In the genomic region with DNA sequence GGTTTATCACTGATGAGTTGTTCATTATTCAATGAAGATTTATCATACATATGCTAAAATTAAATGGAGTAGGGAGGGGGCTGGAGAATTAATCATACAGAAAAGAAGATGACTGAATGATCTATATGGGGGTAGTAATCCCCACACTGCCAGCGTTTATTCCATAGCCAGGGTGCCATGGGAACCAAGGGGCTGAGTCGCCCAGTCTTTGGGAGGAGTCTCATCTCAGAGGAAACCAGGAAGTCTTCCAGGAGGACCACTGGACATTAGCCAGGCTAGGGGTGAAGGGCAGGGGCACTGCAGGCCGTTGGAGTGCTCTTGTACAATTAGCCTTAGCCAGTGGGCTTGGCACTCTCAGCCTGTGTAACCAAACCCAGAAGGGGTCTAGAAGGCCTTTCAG, we compare ENCODE assay signal across 23 cellular contexts.
DNase-seq lines count a peak whose midpoint lies in the region; ATAC-seq and TF ChIP-seq lines count a peak whose summit lies in the region.
"Had no signal": no experiment of that assay in that cellular context is flagged by ENCODE, and none has a peak within 500 bp of the region (broad histone marks: within the 10 kb centered on the region; RNA-seq: fewer than 3 reads in every experiment).

No MANE protein-coding gene starts in this region.

- peaks cover 60% of the 10 kb centered on the region for H3K4me1 Mint-ChIP-seq in HFFc6 (ENCODE audit: low read depth)

- no peaks in the 10 kb centered on the region for H3K79me2 ChIP-seq in PC-3 (ENCODE audit: low read length)

- no peak overlapping the region for H4K91ac ChIP-seq in neuronal stem cell (ENCODE audit: low read depth, low read length, poor library complexity)

- no TSS peak for BruUV-seq in PC-3 (replicated peaks; lab: Mats Ljungman, UMichigan)

- peaks cover 5% of the 10 kb centered on the region; the same call in 1 of the 2 replicates for H3K36me3 Mint-ChIP-seq in HFFc6 (ENCODE audit: low read depth)

- no peak for ATAC-seq in PC-3
- no peak for ATAC-seq in HG03139 (IDR thresholded peaks at IDR 0.05; ENCODE audit: unreplicated experiment)

- no peak overlapping the region for H2BK5ac ChIP-seq in neuronal stem cell (ENCODE audit: low read length)

- DNase-seq in HFFc6 = peak; percentile 15
- peak; percentile 12 for DNase-seq in PC-3
- peak; percentile 13 to 15 for DNase-seq in cardiac fibroblast (ENCODE audit: low read depth in 2 of 2)
- no peak for DNase-seq in neuronal stem cell (ENCODE audit: low spot score)
- no peak for DNase-seq in KG1 (lab: John Stamatoyannopoulos, UW)
- DNase-seq in Peyer's patch = no peak
- DNase-seq in activated naive CD4-positive, alpha-beta T cell treated with Interleukin-2 at 50 U/mL for 16 hours = no peak
- DNase-seq: ACHN; Caco-2; CD4-positive, alpha-beta memory T cell; GF-D8; H9; NCI-H1105; NCI-H146; NCI-H2029 treated with DMSO at 0.1 percent for 48 hours; NCI-H2171; NCI-H524 treated with DMSO at 0.1 percent for 48 hours; RPMI8226; SHP77 had no signal

- POLR2A ChIA-PET in PC-3 (lab: Charles Lee; ENCODE audit: unreplicated experiment) = no interaction called here

- H3K9me2 ChIP-seq in PC-3 (replicated peaks; ENCODE audit: low read length) = no peaks in the 10 kb centered on the region

- TF ChIP-seq CTCF in HFFc6 (IDR thresholded peaks at IDR 0.05) = no peak
- no peak for TF ChIP-seq CTCF in PC-3 (conservative IDR thresholded peaks at IDR 0.05; ENCODE audit: low read depth, low read length)
- TF ChIP-seq CTCF in cardiac fibroblast (IDR thresholded peaks at IDR 0.05; ENCODE audit: low read depth, low read length) = no peak
- TF ChIP-seq CTCF in Peyer's patch (IDR thresholded peaks at IDR 0.05) = no peak

- H3K23ac ChIP-seq in neuronal stem cell (ENCODE audit: low read depth, low read length, poor library complexity) = no peak overlapping the region

- intact Hi-C loops in PC-3 (cut with micrococcal nuclease) = no loop called here

- H3K27me3 ChIP-seq in PC-3 (ENCODE audit: low read length) = no peaks in the 10 kb centered on the region
- no peaks in the 10 kb centered on the region for H3K27me3 ChIP-seq in neuronal stem cell (ENCODE audit: control insufficient read depth in 3 of 3, insufficient read depth in 3 of 3, low read depth in 1 of 3, low read length in 3 of 3)
- H3K27me3 ChIP-seq in Peyer's patch = no peaks in the 10 kb centered on the region
- H3K27me3 ChIP-seq: BLaER1 treated with 17β-estradiol and CSF1 and Interleukin-3, amounts not matched to agents 10 nM and 100 nM had no signal

- H3K36me3 ChIP-seq in PC-3 (ENCODE audit: low read depth, low read length) (no peaks in the 10 kb centered on the region), neuronal stem cell (replicated peaks in 1 of 2; ENCODE audit: control insufficient read depth in 2 of 2, insufficient read depth in 2 of 2, low read length in 2 of 2) (no peaks in the 10 kb centered on the region), Peyer's patch (no peaks in the 10 kb centered on the region)

- no peak overlapping the region for H2BK12ac ChIP-seq in neuronal stem cell (ENCODE audit: low read length)

- H2AFZ ChIP-seq in PC-3 (ENCODE audit: low read length) (no peak overlapping the region), neuronal stem cell (ENCODE audit: low read length) (no peak overlapping the region)

- no peak overlapping the region for H3K4me3 Mint-ChIP-seq in HFFc6
- H3K4me3 Mint-ChIP-seq: CD4-positive, alpha-beta memory T cell; H9; T-helper 2 cell treated with Interferon-gamma antibody and Interleukin-4, amounts not matched to agents 5 μg/mL and 100 μg/mL, for 36 hours had no signal

- CTCF ChIA-PET in PC-3 (lab: Charles Lee) = no interaction called here

- H3K14ac ChIP-seq in neuronal stem cell (ENCODE audit: low read length) = no peak overlapping the region

- H3K4ac ChIP-seq in neuronal stem cell (ENCODE audit: low read length) = no peak overlapping the region

- H3K4me2 ChIP-seq in PC-3 (ENCODE audit: low read length) (no peak overlapping the region), neuronal stem cell (ENCODE audit: insufficient read depth, low read length, poor library complexity, severe bottlenecking) (no peak overlapping the region)
- H3K4me2 ChIP-seq: BLaER1 treated with 17β-estradiol and CSF1 and Interleukin-3, amounts not matched to agents 10 nM and 100 nM had no signal

- H3K27ac ChIP-seq in PC-3 (ENCODE audit: low read length) (no peak overlapping the region), neuronal stem cell (replicated peaks; ENCODE audit: low read length) (no peak overlapping the region), Peyer's patch (no peak overlapping the region)
- H3K27ac ChIP-seq: BLaER1 treated with 17β-estradiol and CSF1 and Interleukin-3, amounts not matched to agents 10 nM and 100 nM; SK-N-MC had no signal

- no peak overlapping the region for H4K8ac ChIP-seq in neuronal stem cell (ENCODE audit: low read depth, low read length)

- peak overlapping the region; percentile 13 for H3K27ac Mint-ChIP-seq in HFFc6
- H3K27ac Mint-ChIP-seq: CD4-positive, alpha-beta memory T cell; H9; T-helper 2 cell treated with Interferon-gamma antibody and Interleukin-4, amounts not matched to agents 5 μg/mL and 100 μg/mL, for 36 hours had no signal

- H3K4me1 ChIP-seq in PC-3 (ENCODE audit: insufficient read depth, low read length) = no peaks in the 10 kb centered on the region
- no peaks in the 10 kb centered on the region for H3K4me1 ChIP-seq in neuronal stem cell (ENCODE audit: control insufficient read depth in 2 of 2, insufficient read depth in 1 of 2, low read depth in 1 of 2, low read length in 2 of 2)
- no peaks in the 10 kb centered on the region for H3K4me1 ChIP-seq in Peyer's patch

- H3K79me1 ChIP-seq in neuronal stem cell (ENCODE audit: low read depth, low read length) = no peaks in the 10 kb centered on the region

- no CpG with 5 or more reads among the region's 3 CpGs for WGBS in neuronal stem cell (ENCODE audit: extremely low coverage in 2 of 2, insufficient read length in 2 of 2, insufficient replicate concordance in 1 of 2), 2 donors

- H3K9me3 ChIP-seq in PC-3 (ENCODE audit: low read length) = no peaks in the 10 kb centered on the region
- H3K9me3 ChIP-seq in neuronal stem cell (replicated peaks in 1 of 2; ENCODE audit: control insufficient read depth in 2 of 2, insufficient read depth in 1 of 2, low read depth in 1 of 2, low read length in 2 of 2) = no peaks in the 10 kb centered on the region
- H3K9me3 ChIP-seq in Peyer's patch = no peaks in the 10 kb centered on the region
- H3K9me3 ChIP-seq: Caco-2 had no signal

- no peaks in the 10 kb centered on the region for H4K20me1 ChIP-seq in PC-3 (ENCODE audit: low read length)
- H4K20me1 ChIP-seq: BLaER1 treated with 17β-estradiol and CSF1 and Interleukin-3, amounts not matched to agents 10 nM and 100 nM had no signal

- H3F3A ChIP-seq in PC-3 (ENCODE audit: low read length, unreplicated experiment) = no peaks in the 10 kb centered on the region

- peak overlapping the region; percentile 66 for H3K18ac ChIP-seq in neuronal stem cell (ENCODE audit: low read length)

- H2AK5ac ChIP-seq in neuronal stem cell (ENCODE audit: low read depth, low read length) = no peak overlapping the region

- H3K9me3 Mint-ChIP-seq in HFFc6 = no peaks in the 10 kb centered on the region
- H3K9me3 Mint-ChIP-seq: H9; T-helper 2 cell treated with Interferon-gamma antibody and Interleukin-4, amounts not matched to agents 5 μg/mL and 100 μg/mL, for 36 hours had no signal

- H3K4me3 ChIP-seq in PC-3 (ENCODE audit: low read length) (no peak overlapping the region), cardiac fibroblast (replicated peaks in 1 of 2; ENCODE audit: low read depth in 2 of 2, low read length in 2 of 2) (no peak overlapping the region), neuronal stem cell (ENCODE audit: low read length in 2 of 2) (no peak overlapping the region), Peyer's patch (no peak overlapping the region)
- H3K4me3 ChIP-seq: BLaER1 treated with 17β-estradiol and CSF1 and Interleukin-3, amounts not matched to agents 10 nM and 100 nM; SK-N-MC had no signal

- no peak for TF ChIP-seq POLR2A in Peyer's patch (IDR thresholded peaks at IDR 0.05)

- H3K27me3 Mint-ChIP-seq in HFFc6 (ENCODE audit: insufficient read depth) = no peaks in the 10 kb centered on the region
- H3K27me3 Mint-ChIP-seq: CD4-positive, alpha-beta memory T cell had no signal

- H2BK15ac ChIP-seq in neuronal stem cell (ENCODE audit: low read length) = no peak overlapping the region

- H3K9ac ChIP-seq in PC-3 (ENCODE audit: low read length) (no peak overlapping the region), neuronal stem cell (ENCODE audit: low read depth, low read length, poor library complexity) (no peak overlapping the region)
- H3K9ac ChIP-seq: BLaER1 treated with 17β-estradiol and CSF1 and Interleukin-3, amounts not matched to agents 10 nM and 100 nM had no signal

- H2BK120ac ChIP-seq in neuronal stem cell (ENCODE audit: low read depth, low read length) = no peak overlapping the region

Comparison
In these comparisons a context has a peak if more than half of its experiments do, and no peak if none do; other contexts are left out.
1. DNase-seq: peak in HFFc6 (single experiment), PC-3 (single experiment) and cardiac fibroblast (2 of 2); none in neuronal stem cell (single experiment), KG1 (single experiment), Peyer's patch (0 of 3) and activated naive CD4-positive, alpha-beta T cell treated with Interleukin-2 at 50 U/mL for 16 hours (single experiment).